In the genomic region with DNA sequence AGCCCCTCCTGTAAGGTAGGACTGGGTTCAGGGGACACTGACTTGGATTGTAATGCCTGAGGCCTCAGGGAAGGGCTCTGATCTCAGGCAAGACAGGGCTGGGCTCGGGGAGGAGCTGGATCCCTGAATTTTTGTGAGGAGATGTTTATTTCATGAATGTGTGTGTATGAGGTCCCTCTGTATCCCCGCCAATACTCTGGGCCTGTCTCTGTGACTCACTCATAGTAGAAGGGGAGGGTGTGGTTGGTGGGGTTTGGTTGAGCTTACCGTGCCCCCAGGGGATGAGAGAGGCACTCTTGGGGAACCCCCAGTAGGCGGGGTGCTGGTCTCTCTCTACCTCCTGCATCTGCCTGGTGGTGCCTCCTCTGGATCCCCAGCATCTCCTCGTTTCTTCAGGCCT, we compare ENCODE assay signal across 12 cellular contexts.
A peak's percentile ranks its signal among the peaks of the same experiment; 100 is the strongest.
DNase-seq lines count a peak whose midpoint lies in the region; ATAC-seq and TF ChIP-seq lines count a peak whose summit lies in the region.
"Had no signal": no experiment of that assay in that cellular context is flagged by ENCODE, and none has a peak within 500 bp of the region (broad histone marks: within the 10 kb centered on the region; RNA-seq: fewer than 3 reads in every experiment).

No MANE protein-coding gene starts in this region.

- DNase-seq in EH (ENCODE audit: low read depth): peak; percentile 45
- peak; percentile 12 to 45 for DNase-seq in foreskin fibroblast
- DNase-seq in anterior cingulate cortex (lab: John Stamatoyannopoulos, UW): no peak
- DNase-seq: activated CD4-positive, alpha-beta T cell treated with anti-CD3 and anti-CD28 coated beads, Interleukin-2, amount 50 U/mL, for 48 hours; CD4-positive, alpha-beta memory T cell; effector CD8-positive, alpha-beta T cell; NCI-H524 treated with DMSO at 0.1 percent for 48 hours had no signal

- no peak for TF ChIP-seq CTCF in foreskin fibroblast (IDR thresholded peaks at IDR 0.05; ENCODE audit: low read depth, low read length)

- ATAC-seq in GM21576 (IDR thresholded peaks at IDR 0.05; ENCODE audit: unreplicated experiment) (peak; percentile 64), HG03575 (IDR thresholded peaks at IDR 0.05; ENCODE audit: extremely low read depth, insufficient number of reproducible peaks, low FRiP score, unreplicated experiment) (peak; percentile 59), HG03039 (IDR thresholded peaks at IDR 0.05; ENCODE audit: unreplicated experiment) (no peak), GM19455 (IDR thresholded peaks at IDR 0.05; ENCODE audit: unreplicated experiment) (no peak), GM21529 (IDR thresholded peaks at IDR 0.05; ENCODE audit: unreplicated experiment) (no peak)

- no peak overlapping the region for H3K4me3 ChIP-seq in foreskin fibroblast (ENCODE audit: low read depth in 1 of 2, low read length in 2 of 2)

Comparison
In these comparisons a context has a peak if more than half of its experiments do, and no peak if none do; other contexts are left out.
1. DNase-seq: peak in EH (single experiment) and foreskin fibroblast (2 of 2); none in anterior cingulate cortex (0 of 58).
2. ATAC-seq: peak in GM21576 (single experiment) and HG03575 (single experiment); none in HG03039 (single experiment), GM19455 (single experiment) and GM21529 (single experiment).